ENCODE assay signal across 12 cellular contexts in the genomic region with DNA sequence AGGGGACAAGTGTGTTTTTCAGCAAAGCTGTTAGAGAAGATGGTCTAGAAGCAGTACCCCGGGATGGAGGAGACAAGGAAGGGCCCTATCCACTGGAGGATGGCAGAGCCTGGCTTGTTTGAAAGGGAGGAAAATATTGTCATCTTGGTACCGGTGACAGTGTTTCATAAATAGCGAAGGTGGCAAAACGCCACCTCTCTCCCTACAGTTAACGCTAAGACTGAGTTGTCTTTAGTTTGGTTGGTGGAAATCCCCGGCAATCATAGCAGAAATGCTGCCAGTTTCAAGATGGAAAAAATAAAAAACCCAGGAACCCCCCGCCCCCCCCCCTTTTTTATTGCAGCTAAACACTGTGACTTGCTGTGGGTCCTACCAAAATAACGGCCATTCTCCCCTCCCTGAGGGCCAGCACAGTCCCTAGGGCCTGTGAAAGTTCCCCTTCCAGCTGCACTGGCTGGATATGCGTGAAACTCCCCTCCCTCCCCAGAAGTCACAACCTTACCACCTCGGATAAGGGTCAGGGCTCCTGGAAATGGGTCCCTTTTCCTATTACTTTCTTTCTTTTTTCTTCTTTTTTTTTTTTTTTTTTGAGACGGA.
DNase-seq lines count a peak whose midpoint lies in the region; ATAC-seq and TF ChIP-seq lines count a peak whose summit lies in the region.
"Had no signal": no experiment of that assay in that cellular context is flagged by ENCODE, and none has a peak within 500 bp of the region (broad histone marks: within the 10 kb centered on the region; RNA-seq: fewer than 3 reads in every experiment).

No MANE protein-coding gene starts in this region.

- no peak for ATAC-seq in GM19452 (IDR thresholded peaks at IDR 0.05; ENCODE audit: unreplicated experiment)

- peak overlapping the region; percentile 40 for H3K4me3 ChIP-seq in GM12875 (ENCODE audit: low read depth, low read length)
- H3K4me3 ChIP-seq: SJSA1 had no signal

- DNase-seq in T-helper 1 cell (peak in 3 of 5 donors; percentile 29 to 72 (median 38)), nucleus accumbens (lab: John Stamatoyannopoulos, UW) (no peak), hippocampal formation (lab: John Stamatoyannopoulos, UW) (no peak), kidney glomerular epithelial cell (lab: John Stamatoyannopoulos, UW) (no peak)
- DNase-seq in activated naive CD4-positive, alpha-beta T cell (lab: John Stamatoyannopoulos, UW) = peak; percentile 5 to 39 (median 16)
- DNase-seq in stimulated activated CD4-positive, alpha-beta T cell treated with anti-CD3 and anti-CD28 coated beads, Interleukin-12 subunit alpha, Interleukin-12 subunit beta, amount 100 ng/mL, for 48 hours (ENCODE audit: low read depth in 2 of 3, low spot score in 1 of 3) = peak in 2 of 3 donors; percentile 50 to 53
- DNase-seq: amygdala, COR-L47, NCI-H146 had no signal

- TF ChIP-seq CTCF in GM12875 (IDR thresholded peaks at IDR 0.05; ENCODE audit: borderline replicate concordance, insufficient read depth, low read depth, low read length) = no peak

Comparison
In these comparisons a context has a peak if more than half of its experiments do, and no peak if none do; other contexts are left out.
1. DNase-seq: peak in T-helper 1 cell (3 of 5), activated naive CD4-positive, alpha-beta T cell (4 of 4) and stimulated activated CD4-positive, alpha-beta T cell treated with anti-CD3 and anti-CD28 coated beads, Interleukin-12 subunit alpha, Interleukin-12 subunit beta, amount 100 ng/mL, for 48 hours (2 of 3); none in nucleus accumbens (0 of 56), hippocampal formation (0 of 2) and kidney glomerular epithelial cell (single experiment).